ENCODE assay signal across 1 cellular context in the genomic region with DNA sequence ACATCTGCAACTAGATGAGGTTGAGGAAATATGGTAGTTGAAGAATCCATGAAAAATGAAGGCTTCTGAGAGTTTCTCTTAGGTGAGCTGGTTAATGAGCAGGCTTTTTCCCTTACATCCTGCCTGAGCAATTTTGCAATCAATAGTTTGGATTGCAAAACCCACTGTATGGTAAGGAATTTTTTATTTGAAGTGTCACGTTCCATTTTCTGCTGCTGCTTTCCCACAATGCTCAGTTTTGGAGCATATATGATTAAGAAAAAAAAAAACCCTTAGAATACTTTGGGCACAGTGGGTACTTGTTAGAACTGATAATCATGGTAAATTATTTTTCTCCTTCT.
TF ChIP-seq lines count a peak whose summit lies in the region.

No MANE protein-coding gene starts in this region.

TF ChIP-seq in WTC11, 78 proteins besides CTCF, POLR2A, EP300 and RAD21:
- TF ChIP-seq AR (CRISPR knock-in tag; IDR thresholded peaks at IDR 0.05) (no peak), JUN (CRISPR knock-in tag; IDR thresholded peaks at IDR 0.05) (no peak), GABPB1 (CRISPR knock-in tag; IDR thresholded peaks at IDR 0.05) (peak; percentile 50; the same call in 1 of the 2 replicates)
